In genomic region chr21:46347791-46348381, GRCh38 we compare ENCODE assay signal across 16 cellular contexts. TPM values are rescaled to one million over a fixed set of nuclear protein-coding genes. Genes with fewer than 3 reads are reported as not detected.
DNase-seq lines count a peak whose midpoint lies in the region; ATAC-seq and TF ChIP-seq lines count a peak whose summit lies in the region.
"Had no signal": no experiment of that assay in that cellular context is flagged by ENCODE, and none has a peak within 500 bp of the region (broad histone marks: within the 10 kb centered on the region; RNA-seq: fewer than 3 reads in every experiment).

No MANE protein-coding gene starts in this region.

- peaks cover 41% of the 10 kb centered on the region for H3K36me3 Mint-ChIP-seq in nephron progenitor cell (ENCODE audit: low read depth)

- in situ Hi-C loops in SK-MEL-5 (cut with HindIII; ENCODE audit: low pct_unique_long_range_greater_than_20kb, low sequenced_read_pairs) = no loop called here

- H3K4me3 ChIP-seq in GM12864 (ENCODE audit: low read depth, low read length) = no peak overlapping the region
- no peak overlapping the region for H3K4me3 ChIP-seq in fibroblast of mammary gland (ENCODE audit: control insufficient read depth, low read depth, low read length)
- H3K4me3 ChIP-seq: GM12878 had no signal

- no peak overlapping the region for H3K4me3 Mint-ChIP-seq in nephron progenitor cell
- H3K4me3 Mint-ChIP-seq: central memory CD8-positive, alpha-beta T cell; mesothelial cell of epicardium had no signal

- H3K9me3 Mint-ChIP-seq in nephron progenitor cell = no peaks in the 10 kb centered on the region
- H3K9me3 Mint-ChIP-seq: central memory CD8-positive, alpha-beta T cell; mesothelial cell of epicardium had no signal

- no peak for ATAC-seq in GM19397 (IDR thresholded peaks at IDR 0.05; ENCODE audit: unreplicated experiment)
- ATAC-seq: GM12878, Panc1 had no signal

- DNase-seq in GM12864 (ENCODE audit: low read depth) = no peak
- peak; percentile 69 for DNase-seq in SK-MEL-5 (ENCODE audit: low read depth, low spot score)
- DNase-seq in fibroblast of mammary gland (ENCODE audit: low read depth) = peak; percentile 95
- DNase-seq in nephron progenitor cell = no peak
- DNase-seq in NCI-H2227 (lab: John Stamatoyannopoulos, UW; ENCODE audit: unreplicated experiment) = no peak
- no peak for DNase-seq in NCI-H2081 (lab: John Stamatoyannopoulos, UW)
- DNase-seq in globus pallidus (ENCODE audit: low spot score) = no peak
- DNase-seq: NCI-H1105; NCI-H446; stimulated activated CD4-positive, alpha-beta T cell treated with anti-CD3 and anti-CD28 coated beads, Interleukin-2, amount 100 ng/mL, for 24 hours; T-helper 2 cell had no signal

- H3K4me1 Mint-ChIP-seq in nephron progenitor cell = peaks cover under 1% of the 10 kb centered on the region
- H3K4me1 Mint-ChIP-seq: mesothelial cell of epicardium had no signal

- H3K27ac Mint-ChIP-seq in nephron progenitor cell = no peak overlapping the region
- H3K27ac Mint-ChIP-seq: mesothelial cell of epicardium had no signal

- no peaks in the 10 kb centered on the region for H3K27me3 Mint-ChIP-seq in nephron progenitor cell (ENCODE audit: low read depth, poor library complexity)
- H3K27me3 Mint-ChIP-seq: central memory CD8-positive, alpha-beta T cell had no signal

- TF ChIP-seq CTCF in GM12864 (IDR thresholded peaks at IDR 0.05; ENCODE audit: low read depth, low read length, missing control alignments) (peak; percentile 67), fibroblast of mammary gland (conservative IDR thresholded peaks at IDR 0.05; ENCODE audit: control insufficient read depth, insufficient read depth, low read depth, low read length) (peak; percentile 50), nephron progenitor cell (IDR thresholded peaks at IDR 0.05) (peak; percentile 6)

RNA-seq across cellular contexts. Expression of gene PCNT, which starts 23.9 kb away (rescaled TPM):
- 8.8 and 9.0 TPM in 2 replicates for total RNA-seq in SK-MEL-5 (2014; rRNA removed; shearing (Covaris generic))
- polyA plus RNA-seq in SK-MEL-5 (2015; cell fraction: cytosol; rRNA removed) = 14.5 and 15.6 TPM in 2 replicates
- 54.4 and 62.1 TPM in 2 replicates for polyA plus RNA-seq in SK-MEL-5 (2015; cell fraction: nucleus; rRNA removed)

RNA-seq across cellular contexts. Expression of gene C21orf58, which starts 24.2 kb away (rescaled TPM):
- 2.4 and 2.5 TPM in 2 replicates for total RNA-seq in SK-MEL-5 (2014; rRNA removed; shearing (Covaris generic))
- 4.6 and 6.0 TPM in 2 replicates for polyA plus RNA-seq in SK-MEL-5 (2015; cell fraction: cytosol; rRNA removed)
- 15.2 and 16.0 TPM in 2 replicates for polyA plus RNA-seq in SK-MEL-5 (2015; cell fraction: nucleus; rRNA removed)

Comparison
In these comparisons a context has a peak if more than half of its experiments do, and no peak if none do; other contexts are left out.
1. DNase-seq: peak in SK-MEL-5 (single experiment) and fibroblast of mammary gland (single experiment); none in GM12864 (single experiment), nephron progenitor cell (single experiment), NCI-H2227 (single experiment), NCI-H2081 (0 of 2) and globus pallidus (single experiment).
2. CTCF ChIP-seq: peak in every context shown above with its lines; median percentile 67 in GM12864; 50 in fibroblast of mammary gland; 6 in nephron progenitor cell.